11 cellular contexts compared by ENCODE assay signal in the genomic region with DNA sequence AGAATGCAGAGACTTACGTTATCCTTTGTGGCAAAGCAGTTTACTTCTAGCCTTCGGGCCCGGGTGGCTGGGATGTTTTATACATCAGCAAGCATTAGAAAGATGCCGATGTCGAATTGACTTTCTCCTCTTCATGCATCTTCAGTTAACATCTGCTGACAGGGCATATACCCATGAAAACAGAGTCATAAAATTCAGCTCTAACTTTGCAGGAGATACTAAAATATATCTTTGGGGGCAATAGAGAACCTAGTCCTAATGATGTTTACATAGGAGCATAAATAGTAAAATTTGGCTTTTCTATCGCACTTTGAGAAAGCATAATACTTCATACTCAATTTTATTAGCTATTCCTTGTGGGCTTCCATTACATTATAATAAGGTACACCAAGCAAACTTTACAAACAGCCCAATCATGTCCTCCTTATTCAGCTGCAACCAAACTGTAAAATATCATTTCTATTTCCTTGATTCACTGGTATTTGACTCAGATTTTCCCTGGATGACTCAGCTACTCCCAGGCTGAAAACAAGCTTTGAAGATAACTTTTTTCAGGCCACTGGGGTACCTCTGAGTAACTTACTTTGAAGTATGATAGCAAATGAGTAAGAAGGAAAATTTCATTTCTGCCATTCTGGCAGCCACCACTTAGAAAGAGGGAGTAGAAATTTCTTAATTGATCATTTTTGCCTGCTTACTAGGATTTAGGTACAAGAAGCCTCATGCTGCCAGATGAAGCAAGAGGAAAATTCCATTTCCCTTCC.
DNase-seq lines count a peak whose midpoint lies in the region; ATAC-seq and TF ChIP-seq lines count a peak whose summit lies in the region.
"Had no signal": no experiment of that assay in that cellular context is flagged by ENCODE, and none has a peak within 500 bp of the region (broad histone marks: within the 10 kb centered on the region; RNA-seq: fewer than 3 reads in every experiment).

No MANE protein-coding gene starts in this region.

- intact Hi-C loops in HCT116 (cut with micrococcal nuclease) (loop anchor here (5.0 kb wide), 1 partner anchor 105 kb away; no protein-coding TSS in a partner anchor), transverse colon (cut with DNase I; ENCODE audit: low total_unique reads) (no loop called here), cardiac septum (cut with DNase I) (no loop called here)

- no peak for TF ChIP-seq EP300 in transverse colon (IDR thresholded peaks at IDR 0.05; ENCODE audit: low read depth)

- peak overlapping the region; percentile 17 for H3K9ac ChIP-seq in HCT116 (ENCODE audit: low read length)

- H3K27me3 ChIP-seq in HCT116 (ENCODE audit: insufficient read depth, low read length) (no peaks in the 10 kb centered on the region), transverse colon (no peaks in the 10 kb centered on the region)
- H3K27me3 ChIP-seq: thyroid gland had no signal

- H2AFZ ChIP-seq in HCT116 (ENCODE audit: low read depth, low read length, poor library complexity, severe bottlenecking) = peak overlapping the region; percentile 17

- peak overlapping the region; percentile 68 for H3K4me2 ChIP-seq in HCT116 (ENCODE audit: low read length)

- H3K79me2 ChIP-seq in HCT116 (ENCODE audit: insufficient read depth, low read length) = no peaks in the 10 kb centered on the region

- ATAC-seq in HCT116 (peak; percentile 85), HG03342 (IDR thresholded peaks at IDR 0.05; ENCODE audit: unreplicated experiment) (no peak), HG03521 (IDR thresholded peaks at IDR 0.05; ENCODE audit: unreplicated experiment) (no peak)

- H3K9me3 ChIP-seq in HCT116 (ENCODE audit: control insufficient read depth in 1 of 2, insufficient read depth in 1 of 2, low read depth in 1 of 2, low read length in 2 of 2) = no peaks in the 10 kb centered on the region
- H3K9me3 ChIP-seq in transverse colon = peaks cover 0 to 5% of the 10 kb centered on the region in 2 donors
- H3K9me3 ChIP-seq: thyroid gland had no signal

- peaks cover 4% of the 10 kb centered on the region; the same call in 1 of the 2 replicates for H3K9me2 ChIP-seq in HCT116 (ENCODE audit: insufficient read depth)

- in situ Hi-C loops in transverse colon (cut with MboI; ENCODE audit: low pct_ligation_motif_present in 1 of 4, low pct_unique_long_range_greater_than_20kb in 1 of 4, low sequenced_read_pairs in 3 of 4) = no loop called here

- peak; percentile 85 for DNase-seq in AG08395 (ENCODE audit: low spot score)
- DNase-seq in HCT116 (ENCODE audit: low read depth, low spot score) = peak; percentile 94
- DNase-seq in amniotic epithelial cell (ENCODE audit: low read depth) = peak; percentile 93
- peak; percentile 82 for DNase-seq in kidney glomerular epithelial cell (lab: John Stamatoyannopoulos, UW)
- no peak for DNase-seq in transverse colon
- DNase-seq in cardiac septum (ENCODE audit: low spot score) = no peak
- DNase-seq: activated CD4-positive, alpha-beta T cell treated with anti-CD3 and anti-CD28 coated beads, Interleukin-2, amount 50 U/mL, for 48 hours; NCI-H1092; thyroid gland had no signal

- H3K27ac ChIP-seq in HCT116 (ENCODE audit: low read depth, low read length) (peak overlapping the region; percentile 82), transverse colon (peak overlapping the region in 2 of 4 donors; percentile 25 to 47)
- H3K27ac ChIP-seq: thyroid gland had no signal

- POLR2A ChIA-PET in HCT116 (lab: Charles Lee) = no interaction called here

- TF ChIP-seq POLR2A in HCT116 (IDR thresholded peaks at IDR 0.05; ENCODE audit: borderline replicate concordance, extremely low read depth, insufficient read depth, insufficient read length) (no peak), transverse colon (IDR thresholded peaks at IDR 0.05) (no peak)

- TF ChIP-seq CTCF in HCT116 (IDR thresholded peaks at IDR 0.05 in 2 of 3, conservative IDR thresholded peaks at IDR 0.05 in 1 of 3; ENCODE audit: borderline replicate concordance in 1 of 3, insufficient read depth in 1 of 3, low read depth in 2 of 3, low read length in 2 of 3) = no peak
- TF ChIP-seq CTCF in transverse colon (IDR thresholded peaks at IDR 0.05) = no peak

- H3K36me3 ChIP-seq in HCT116 (ENCODE audit: control insufficient read depth in 1 of 2, insufficient read depth in 2 of 2, low read length in 2 of 2) (no peaks in the 10 kb centered on the region), transverse colon (no peaks in the 10 kb centered on the region)
- H3K36me3 ChIP-seq: thyroid gland had no signal

- RAD21 ChIA-PET in HCT116 (lab: Charles Lee; ENCODE audit: low non-redundant PET in 1 of 2, low total read pairs in 2 of 2, uncharacterized antibody in 2 of 2, unreplicated experiment in 2 of 2) = no interaction called here

- CTCF ChIA-PET in HCT116 (lab: Charles Lee) = no interaction called here

- no TSS peak for BruUV-seq in HCT116 (replicated peaks; lab: Mats Ljungman, UMichigan)

- WGBS in transverse colon (ENCODE audit: low coverage in 1 of 2), 2 donors = 71 to 80% methylated on average over 3 to 6 of the region's 6 CpGs

- H3K4me1 ChIP-seq in HCT116 (ENCODE audit: control insufficient read depth in 1 of 2, insufficient read depth in 2 of 2, low read length in 2 of 2) (peaks cover 24 to 38% of the 10 kb centered on the region in 2 experiments), transverse colon (peaks cover 0 to 21% (median 15%) of the 10 kb centered on the region in 4 donors)
- H3K4me1 ChIP-seq: thyroid gland had no signal

- H3K4me3 ChIP-seq in HCT116 (replicated peaks in 1 of 2; ENCODE audit: low read depth in 1 of 2, low read length in 2 of 2) = peak overlapping the region in 1 of 2 experiments; percentile 31; a peak in 2 of 4 replicates
- no peak overlapping the region for H3K4me3 ChIP-seq in transverse colon
- H3K4me3 ChIP-seq: thyroid gland had no signal

- TF ChIP-seq RAD21 in HCT116 (IDR thresholded peaks at IDR 0.05; ENCODE audit: low read depth) = peak; percentile 48

- no peaks in the 10 kb centered on the region for H4K20me1 ChIP-seq in HCT116 (ENCODE audit: insufficient read depth)

TF ChIP-seq in HCT116, 20 proteins besides CTCF, POLR2A, EP300 and RAD21 (continues in another document):
- TF ChIP-seq CBX3 (IDR thresholded peaks at IDR 0.05; ENCODE audit: low read depth) (peak; percentile 94), ELF1 (IDR thresholded peaks at IDR 0.05; ENCODE audit: borderline replicate concordance, low read depth) (no peak), SRF (IDR thresholded peaks at IDR 0.05; ENCODE audit: low read depth) (peak; percentile 88), EGR1 (IDR thresholded peaks at IDR 0.05; ENCODE audit: low read depth) (peak; percentile 73), TCF7L2 (IDR thresholded peaks at IDR 0.05; ENCODE audit: borderline replicate concordance, extremely low read depth, insufficient read depth, insufficient read length) (peak; percentile 88), POLR2AphosphoS5 (IDR thresholded peaks at IDR 0.05; ENCODE audit: low read depth, low read length) (peak; percentile 61; the same call in 1 of the 2 replicates), CEBPB (IDR thresholded peaks at IDR 0.05; ENCODE audit: low read depth) (peak; percentile 83), YY1 (IDR thresholded peaks at IDR 0.05; ENCODE audit: extremely low read depth, insufficient replicate concordance, low read depth, low read length) (no peak), EZH2phosphoT487 (IDR thresholded peaks at IDR 0.05; ENCODE audit: borderline replicate concordance) (no peak), SP1 (IDR thresholded peaks at IDR 0.05; ENCODE audit: low read depth) (peak; percentile 97), FOSL1 (IDR thresholded peaks at IDR 0.05; ENCODE audit: low read depth) (peak; percentile 100), EZH2 (IDR thresholded peaks at IDR 0.05) (no peak)
- TF ChIP-seq, protein P1, sequence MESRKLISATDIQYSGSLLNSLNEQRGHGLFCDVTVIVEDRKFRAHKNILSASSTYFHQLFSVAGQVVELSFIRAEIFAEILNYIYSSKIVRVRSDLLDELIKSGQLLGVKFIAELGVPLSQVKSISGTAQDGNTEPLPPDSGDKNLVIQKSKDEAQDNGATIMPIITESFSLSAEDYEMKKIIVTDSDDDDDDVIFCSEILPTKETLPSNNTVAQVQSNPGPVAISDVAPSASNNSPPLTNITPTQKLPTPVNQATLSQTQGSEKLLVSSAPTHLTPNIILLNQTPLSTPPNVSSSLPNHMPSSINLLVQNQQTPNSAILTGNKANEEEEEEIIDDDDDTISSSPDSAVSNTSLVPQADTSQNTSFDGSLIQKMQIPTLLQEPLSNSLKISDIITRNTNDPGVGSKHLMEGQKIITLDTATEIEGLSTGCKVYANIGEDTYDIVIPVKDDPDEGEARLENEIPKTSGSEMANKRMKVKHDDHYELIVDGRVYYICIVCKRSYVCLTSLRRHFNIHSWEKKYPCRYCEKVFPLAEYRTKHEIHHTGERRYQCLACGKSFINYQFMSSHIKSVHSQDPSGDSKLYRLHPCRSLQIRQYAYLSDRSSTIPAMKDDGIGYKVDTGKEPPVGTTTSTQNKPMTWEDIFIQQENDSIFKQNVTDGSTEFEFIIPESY (IDR thresholded peaks at IDR 0.05; ENCODE audit: extremely low read depth, insufficient replicate concordance, low read length) = no peak
- TF ChIP-seq, protein P2, sequence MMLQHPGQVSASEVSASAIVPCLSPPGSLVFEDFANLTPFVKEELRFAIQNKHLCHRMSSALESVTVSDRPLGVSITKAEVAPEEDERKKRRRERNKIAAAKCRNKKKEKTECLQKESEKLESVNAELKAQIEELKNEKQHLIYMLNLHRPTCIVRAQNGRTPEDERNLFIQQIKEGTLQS (IDR thresholded peaks at IDR 0.05) = peak; percentile 55

Comparison
In these comparisons a context has a peak if more than half of its experiments do, and no peak if none do; other contexts are left out.
1. DNase-seq: peak in AG08395 (single experiment), HCT116 (single experiment), amniotic epithelial cell (single experiment) and kidney glomerular epithelial cell (single experiment); none in transverse colon (single experiment) and cardiac septum (single experiment).